Comparison of ENCODE assay signal across 9 cellular contexts in the genomic region with DNA sequence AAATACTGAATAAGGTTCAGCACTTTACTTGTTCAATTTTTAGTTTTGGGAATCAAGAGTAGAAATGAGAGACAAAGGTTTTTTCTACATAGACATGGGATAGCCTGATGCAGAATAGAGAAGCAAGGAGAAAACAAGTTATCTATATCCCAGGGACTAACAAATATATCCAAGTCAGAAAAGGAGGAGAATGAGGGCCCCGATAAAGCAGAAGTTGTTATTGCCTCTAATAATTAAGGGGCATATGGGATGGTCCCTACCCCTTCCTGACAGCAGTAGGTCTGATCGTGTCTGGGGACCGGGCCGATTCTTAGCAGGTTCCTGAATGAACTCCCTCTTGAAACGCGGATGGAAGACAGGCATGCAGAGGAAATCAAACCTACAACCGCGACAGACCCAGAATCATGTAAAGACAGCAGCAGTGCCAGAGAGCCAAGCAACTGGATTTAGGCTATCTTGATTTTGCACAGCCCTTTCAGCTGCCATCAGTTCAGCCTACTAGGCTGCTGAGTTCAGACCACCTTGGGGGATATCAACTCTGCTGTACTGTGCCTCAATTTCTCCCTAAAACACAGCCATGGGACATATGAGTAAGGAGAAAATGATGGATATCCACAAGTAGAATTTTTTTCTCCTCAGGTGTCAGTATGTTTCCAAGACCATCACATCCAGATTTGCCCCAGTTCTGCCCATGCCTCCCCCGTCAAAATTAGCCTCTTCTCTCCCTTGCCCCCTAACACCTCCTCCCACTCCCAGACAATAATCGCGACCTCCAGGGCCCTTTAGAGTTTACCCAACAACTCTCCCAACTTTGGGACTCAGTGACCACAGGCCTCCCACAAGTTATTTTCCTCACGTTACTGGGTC. TPM values are rescaled to one million over a fixed set of nuclear protein-coding genes. Genes with fewer than 3 reads are reported as not detected.
DNase-seq lines count a peak whose midpoint lies in the region; ATAC-seq and TF ChIP-seq lines count a peak whose summit lies in the region.
"Had no signal": no experiment of that assay in that cellular context is flagged by ENCODE, and none has a peak within 500 bp of the region (broad histone marks: within the 10 kb centered on the region; RNA-seq: fewer than 3 reads in every experiment).

No MANE protein-coding gene starts in this region.

- H3K4me3 Mint-ChIP-seq in nephron progenitor cell: no peak overlapping the region
- H3K4me3 Mint-ChIP-seq: central memory CD8-positive, alpha-beta T cell had no signal

- no peak for TF ChIP-seq CTCF in AG09309 (IDR thresholded peaks at IDR 0.05; ENCODE audit: control insufficient read depth, insufficient read depth, low read depth, low read length, missing control alignments)
- TF ChIP-seq CTCF in cardiac fibroblast (IDR thresholded peaks at IDR 0.05; ENCODE audit: low read depth, low read length): no peak
- TF ChIP-seq CTCF in nephron progenitor cell (IDR thresholded peaks at IDR 0.05): no peak

- 18 to 30% methylated on average over 11 of the region's 12 CpGs for WGBS in mesodermal cell (ENCODE audit: insufficient coverage in 2 of 2), 2 experiments

- H3K27ac Mint-ChIP-seq in nephron progenitor cell: no peak overlapping the region

- no peak for ATAC-seq in GM21786 (IDR thresholded peaks at IDR 0.05; ENCODE audit: unreplicated experiment)

- DNase-seq in AG09309 (ENCODE audit: low read depth): no peak
- peak in 1 of 2 donors; percentile 9 for DNase-seq in cardiac fibroblast (ENCODE audit: low read depth in 2 of 2)
- DNase-seq in nephron progenitor cell: no peak
- DNase-seq in mesenteric fat pad (ENCODE audit: low spot score): no peak
- no peak for DNase-seq in MV-4-11 (lab: John Stamatoyannopoulos, UW)

- H3K4me1 ChIP-seq in HUES48 (ENCODE audit: control insufficient read depth, insufficient read depth, low read length) (no peaks in the 10 kb centered on the region), mesodermal cell (ENCODE audit: control insufficient read depth, insufficient read depth, low read length, poor library complexity, severe bottlenecking) (peaks cover 3% of the 10 kb centered on the region)

- H3K36me3 ChIP-seq in HUES48 (ENCODE audit: control insufficient read depth, insufficient read depth, low read length) (peaks cover 37% of the 10 kb centered on the region), mesodermal cell (ENCODE audit: control insufficient read depth, insufficient read depth, low read length) (peaks cover 36% of the 10 kb centered on the region)

- H3K9me3 ChIP-seq in HUES48 (ENCODE audit: control insufficient read depth, insufficient read depth, low read length) (no peaks in the 10 kb centered on the region), mesodermal cell (ENCODE audit: control insufficient read depth, low read length) (no peaks in the 10 kb centered on the region)

- peak overlapping the region; percentile 88 for H3K9ac ChIP-seq in HUES48 (ENCODE audit: low read depth, low read length)

- H3K4me1 Mint-ChIP-seq in nephron progenitor cell: peaks cover 10% of the 10 kb centered on the region

- peaks cover 45% of the 10 kb centered on the region for H3K36me3 Mint-ChIP-seq in nephron progenitor cell (ENCODE audit: low read depth)

- H3K4me3 ChIP-seq in AG09309 (ENCODE audit: control insufficient read depth, low read depth, low read length) (peak overlapping the region; percentile 95), HUES48 (ENCODE audit: low read depth, low read length) (peak overlapping the region; percentile 87), cardiac fibroblast (replicated peaks in 1 of 2; ENCODE audit: low read depth in 2 of 2, low read length in 2 of 2) (peak overlapping the region; percentile 79 to 99), mesodermal cell (ENCODE audit: extremely low read depth, insufficient read depth, low read length, poor library complexity, severe bottlenecking) (peak overlapping the region; percentile 78)

- H3K27ac ChIP-seq in HUES48 (ENCODE audit: low read depth, low read length) (peak overlapping the region; percentile 88), mesodermal cell (ENCODE audit: low read depth, low read length, severe bottlenecking) (peak overlapping the region; percentile 83)

- no peaks in the 10 kb centered on the region for H3K27me3 ChIP-seq in HUES48 (ENCODE audit: control insufficient read depth, insufficient read depth, low read length)

- no peaks in the 10 kb centered on the region for H3K9me3 Mint-ChIP-seq in nephron progenitor cell
- H3K9me3 Mint-ChIP-seq: central memory CD8-positive, alpha-beta T cell had no signal

- H3K27me3 Mint-ChIP-seq in nephron progenitor cell (ENCODE audit: low read depth, poor library complexity): no peaks in the 10 kb centered on the region
- H3K27me3 Mint-ChIP-seq: central memory CD8-positive, alpha-beta T cell had no signal

RNA-seq across cellular contexts. Expression of a gene that starts 0.7 kb away (rescaled TPM):
- polyA plus RNA-seq in mesodermal cell (2013, experiment 1 of 2): 85.0 TPM
- 88.3 TPM for polyA plus RNA-seq in mesodermal cell (2013, experiment 2 of 2)
- 54.8 TPM for total RNA-seq in mesenteric fat pad

RNA-seq across cellular contexts. Expression of a gene that starts 9.5 kb away (rescaled TPM):
- polyA plus RNA-seq in mesodermal cell (2013, experiment 1 of 2): 49.5 TPM
- polyA plus RNA-seq in mesodermal cell (2013, experiment 2 of 2): 51.3 TPM
- total RNA-seq in mesenteric fat pad: 53.8 TPM

RNA-seq across cellular contexts. Expression of a gene that starts 28.4 kb away (rescaled TPM):
- 51.5 TPM for polyA plus RNA-seq in mesodermal cell (2013, experiment 1 of 2)
- 49.6 TPM for polyA plus RNA-seq in mesodermal cell (2013, experiment 2 of 2)
- 20.8 TPM for total RNA-seq in mesenteric fat pad

RNA-seq across cellular contexts. Expression of a gene that starts 45.4 kb away (rescaled TPM):
- 1.9 TPM for polyA plus RNA-seq in mesodermal cell (2013, experiment 1 of 2)
- polyA plus RNA-seq in mesodermal cell (2013, experiment 2 of 2): 1.5 TPM
- 0.39 TPM for total RNA-seq in mesenteric fat pad

RNA-seq across cellular contexts. Expression of a gene that starts 53.9 kb away (rescaled TPM):
- polyA plus RNA-seq in mesodermal cell (2013, experiment 1 of 2): 28.9 TPM
- polyA plus RNA-seq in mesodermal cell (2013, experiment 2 of 2): 32.1 TPM
- total RNA-seq in mesenteric fat pad: 6.0 TPM
